10 cellular contexts compared by ENCODE assay signal in genomic region chr10:125000366-125001312, GRCh38. TPM values are rescaled to one million over a fixed set of nuclear protein-coding genes. Genes with fewer than 3 reads are reported as not detected.
DNase-seq lines count a peak whose midpoint lies in the region; ATAC-seq, FAIRE-seq and TF ChIP-seq lines count a peak whose summit lies in the region.
"Had no signal": no experiment of that assay in that cellular context is flagged by ENCODE, and none has a peak within 500 bp of the region (broad histone marks: within the 10 kb centered on the region; RNA-seq: fewer than 3 reads in every experiment).

No MANE protein-coding gene starts in this region.

- TF ChIP-seq EP300 in HepG2 (IDR thresholded peaks at IDR 0.05; ENCODE audit: low read depth in 2 of 2, low read length in 2 of 2) (no peak), HepG2 (CRISPR knock-in tag; IDR thresholded peaks at IDR 0.05; ENCODE audit: borderline replicate concordance) (no peak)

- peaks cover 18% of the 10 kb centered on the region for H3K4me1 ChIP-seq in HepG2 (ENCODE audit: insufficient read depth, low read length)
- H3K4me1 ChIP-seq in thoracic aorta (ENCODE audit: control insufficient read depth in 1 of 2, low read depth in 2 of 2) = peaks cover 40 to 59% of the 10 kb centered on the region in 2 donors

- H2AFZ ChIP-seq in HepG2 (ENCODE audit: low read length) = no peak overlapping the region

- no peaks in the 10 kb centered on the region for H3K9me3 Mint-ChIP-seq in activated CD8-positive, alpha-beta T cell treated with anti-CD3 and anti-CD28 coated beads for 36 hours
- no peaks in the 10 kb centered on the region for H3K9me3 Mint-ChIP-seq in activated CD8-positive, alpha-beta T cell treated with anti-CD3 and anti-CD28 coated beads, Interleukin-2, amount 10 ng/mL, durations not matched to agents 7 days and 5 days (ENCODE audit: insufficient read depth)
- H3K9me3 Mint-ChIP-seq in chondrocyte (ENCODE audit: low read depth) = no peaks in the 10 kb centered on the region

- 28% methylated on average over 13 of the region's 35 CpGs for WGBS in HepG2 (ENCODE audit: low lambda C conversion rate)

- POLR2A ChIA-PET in activated CD8-positive, alpha-beta T cell treated with anti-CD3 and anti-CD28 coated beads for 36 hours (lab: Charles Lee) = interaction anchor here (1.2 kb wide), 1 partner anchor 91 kb away, joined by 4 read pairs; no protein-coding TSS in a partner anchor
- POLR2A ChIA-PET in activated CD8-positive, alpha-beta T cell treated with anti-CD3 and anti-CD28 coated beads, Interleukin-2, amount 10 ng/mL, durations not matched to agents 7 days and 5 days (lab: Charles Lee) = no interaction called here
- POLR2A ChIA-PET in HepG2 (lab: Yijun Ruan, JAX) = no interaction called here

- peak; percentile 34 for ATAC-seq in activated CD8-positive, alpha-beta T cell treated with anti-CD3 and anti-CD28 coated beads for 36 hours
- ATAC-seq in activated CD8-positive, alpha-beta T cell treated with anti-CD3 and anti-CD28 coated beads, Interleukin-2, amount 10 ng/mL, durations not matched to agents 7 days and 5 days = no peak
- ATAC-seq in HepG2 = peak; percentile 47
- no peak for ATAC-seq in thoracic aorta (ENCODE audit: insufficient number of reproducible peaks, low FRiP score, low read depth)
- ATAC-seq in HG02571 (IDR thresholded peaks at IDR 0.05; ENCODE audit: unreplicated experiment) = no peak
- ATAC-seq in HG03159 (IDR thresholded peaks at IDR 0.05; ENCODE audit: unreplicated experiment) = no peak

- TF ChIP-seq RAD21 in HepG2 (CRISPR knock-in tag; IDR thresholded peaks at IDR 0.05) = no peak

- H3K4me3 ChIP-seq in HepG2 (replicated peaks in 1 of 3; ENCODE audit: insufficient read depth in 1 of 3, low read depth in 2 of 3, low read length in 3 of 3) (peak overlapping the region in 1 of 3 experiments; percentile 3; a peak in 1 of 6 replicates), thoracic aorta (peak overlapping the region; percentile 60)

- in situ Hi-C loops in HepG2 (cut with HindIII; ENCODE audit: extremely low pct_ligation_motif_present, low pct_unique_long_range_greater_than_20kb) = no loop called here

- no peaks in the 10 kb centered on the region for H4K20me1 ChIP-seq in HepG2 (ENCODE audit: insufficient read depth, low read length)

- H3K27ac ChIP-seq in HepG2 (ENCODE audit: extremely low read length, insufficient read depth, low read length) (no peak overlapping the region), thoracic aorta (peak overlapping the region; percentile 68 to 92)

- peak overlapping the region; percentile 43 for H3K4me2 ChIP-seq in HepG2 (ENCODE audit: low read depth, low read length)

- H3K36me3 Mint-ChIP-seq in activated CD8-positive, alpha-beta T cell treated with anti-CD3 and anti-CD28 coated beads for 36 hours (ENCODE audit: low read depth) = no peaks in the 10 kb centered on the region
- no peaks in the 10 kb centered on the region for H3K36me3 Mint-ChIP-seq in activated CD8-positive, alpha-beta T cell treated with anti-CD3 and anti-CD28 coated beads, Interleukin-2, amount 10 ng/mL, durations not matched to agents 7 days and 5 days (ENCODE audit: low read depth)
- peaks cover 14% of the 10 kb centered on the region for H3K36me3 Mint-ChIP-seq in chondrocyte (ENCODE audit: low read depth)

- no peak for TF ChIP-seq CTCF in activated CD8-positive, alpha-beta T cell treated with anti-CD3 and anti-CD28 coated beads for 36 hours (IDR thresholded peaks at IDR 0.05)
- TF ChIP-seq CTCF in chondrocyte (IDR thresholded peaks at IDR 0.05) (peak; percentile 51), HepG2 (CRISPR knock-in tag; IDR thresholded peaks at IDR 0.05) (peak; percentile 35), thoracic aorta (IDR thresholded peaks at IDR 0.05) (no peak)

- no peak overlapping the region for H3K9ac ChIP-seq in HepG2 (ENCODE audit: insufficient read depth, low read depth, low read length)

- BruUV-seq in HepG2 (replicated peaks; lab: Mats Ljungman, UMichigan) = no TSS peak

- H3K27ac Mint-ChIP-seq in activated CD8-positive, alpha-beta T cell treated with anti-CD3 and anti-CD28 coated beads for 36 hours = no peak overlapping the region
- no peak overlapping the region for H3K27ac Mint-ChIP-seq in activated CD8-positive, alpha-beta T cell treated with anti-CD3 and anti-CD28 coated beads, Interleukin-2, amount 10 ng/mL, durations not matched to agents 7 days and 5 days
- H3K27ac Mint-ChIP-seq in chondrocyte (ENCODE audit: unreplicated experiment) = peak overlapping the region; percentile 97
- H3K27ac Mint-ChIP-seq: B cell had no signal

- H3K9me3 ChIP-seq in HepG2 (ENCODE audit: low read length) (no peaks in the 10 kb centered on the region), thoracic aorta (no peaks in the 10 kb centered on the region)

- DNase-seq in activated CD8-positive, alpha-beta T cell treated with anti-CD3 and anti-CD28 coated beads for 36 hours = no peak
- DNase-seq in activated CD8-positive, alpha-beta T cell treated with anti-CD3 and anti-CD28 coated beads, Interleukin-2, amount 10 ng/mL, durations not matched to agents 7 days and 5 days = no peak
- DNase-seq in chondrocyte (ENCODE audit: low spot score) (peak; percentile 88), HepG2 (ENCODE audit: low spot score) (no peak), thoracic aorta (ENCODE audit: low spot score) (no peak), NCI-H146 treated with DMSO at 0.1 percent for 48 hours (lab: John Stamatoyannopoulos, UW; ENCODE audit: unreplicated experiment) (no peak)
- DNase-seq: cortex of kidney had no signal

- H3K4me1 Mint-ChIP-seq in activated CD8-positive, alpha-beta T cell treated with anti-CD3 and anti-CD28 coated beads for 36 hours (ENCODE audit: low read depth) = no peaks in the 10 kb centered on the region
- H3K4me1 Mint-ChIP-seq in activated CD8-positive, alpha-beta T cell treated with anti-CD3 and anti-CD28 coated beads, Interleukin-2, amount 10 ng/mL, durations not matched to agents 7 days and 5 days (ENCODE audit: low read depth) = peaks cover 2% of the 10 kb centered on the region
- H3K4me1 Mint-ChIP-seq in chondrocyte (ENCODE audit: low read depth) = peaks cover 55% of the 10 kb centered on the region
- H3K4me1 Mint-ChIP-seq: B cell had no signal

- TF ChIP-seq POLR2A in HepG2 (IDR thresholded peaks at IDR 0.05; ENCODE audit: insufficient read depth in 1 of 2, low read depth in 2 of 2, low read length in 2 of 2) = no peak

- no peaks in the 10 kb centered on the region for H3K27me3 Mint-ChIP-seq in activated CD8-positive, alpha-beta T cell treated with anti-CD3 and anti-CD28 coated beads for 36 hours
- no peaks in the 10 kb centered on the region for H3K27me3 Mint-ChIP-seq in activated CD8-positive, alpha-beta T cell treated with anti-CD3 and anti-CD28 coated beads, Interleukin-2, amount 10 ng/mL, durations not matched to agents 7 days and 5 days (ENCODE audit: low read depth)
- no peaks in the 10 kb centered on the region for H3K27me3 Mint-ChIP-seq in chondrocyte (ENCODE audit: low read depth)
- H3K27me3 Mint-ChIP-seq: B cell had no signal

- intact Hi-C loops in activated CD8-positive, alpha-beta T cell treated with anti-CD3 and anti-CD28 coated beads for 36 hours (cut with micrococcal nuclease) = no loop called here
- intact Hi-C loops in HepG2 (cut with micrococcal nuclease; ENCODE audit: unreplicated experiment) = loop anchor here (5.0 kb wide), 1 partner anchor 62 kb away; no protein-coding TSS in a partner anchor

- no peak for FAIRE-seq in HepG2 (lab: Jason Lieb, UNC)

- H3K27me3 ChIP-seq in HepG2 (ENCODE audit: control insufficient read depth in 1 of 2, insufficient read depth in 2 of 2, low read length in 2 of 2) = peaks cover 16 to 78% of the 10 kb centered on the region in 2 experiments; a peak in 4 of 5 replicates
- H3K27me3 ChIP-seq in thoracic aorta (replicated peaks; ENCODE audit: insufficient read depth) = no peaks in the 10 kb centered on the region

- no peak overlapping the region for H3K4me3 Mint-ChIP-seq in activated CD8-positive, alpha-beta T cell treated with anti-CD3 and anti-CD28 coated beads for 36 hours
- no peak overlapping the region for H3K4me3 Mint-ChIP-seq in activated CD8-positive, alpha-beta T cell treated with anti-CD3 and anti-CD28 coated beads, Interleukin-2, amount 10 ng/mL, durations not matched to agents 7 days and 5 days
- peak overlapping the region; percentile 57 for H3K4me3 Mint-ChIP-seq in chondrocyte (ENCODE audit: unreplicated experiment)
- H3K4me3 Mint-ChIP-seq: B cell had no signal

- no peaks in the 10 kb centered on the region for H3K79me2 ChIP-seq in HepG2 (ENCODE audit: insufficient read depth, low read length)

- H3K36me3 ChIP-seq in HepG2 (replicated peaks in 1 of 2; ENCODE audit: control insufficient read depth in 1 of 2, insufficient read depth in 2 of 2, low read length in 2 of 2) = no peaks in the 10 kb centered on the region
- peaks cover 25% of the 10 kb centered on the region for H3K36me3 ChIP-seq in thoracic aorta

- CTCF ChIA-PET in activated CD8-positive, alpha-beta T cell treated with anti-CD3 and anti-CD28 coated beads for 36 hours (lab: Charles Lee) = no interaction called here
- CTCF ChIA-PET in activated CD8-positive, alpha-beta T cell treated with anti-CD3 and anti-CD28 coated beads, Interleukin-2, amount 10 ng/mL, durations not matched to agents 7 days and 5 days (lab: Charles Lee) = interaction anchor here (1.2 kb wide), 1 partner anchor 9 kb away, joined by 4 read pairs; no protein-coding TSS in a partner anchor
- CTCF ChIA-PET in HepG2 (lab: Yijun Ruan, JAX; ENCODE audit: low intra/inter-chr PET ratio, low total read pairs) = interaction anchor here (1.1 kb wide), 1 partner anchor 60 kb away, joined by 3 read pairs; no protein-coding TSS in a partner anchor

RNA-seq across cellular contexts. Expression of gene ZRANB1, which starts 58.7 kb away (rescaled TPM):
- total RNA-seq in activated CD8-positive, alpha-beta T cell treated with anti-CD3 and anti-CD28 coated beads for 36 hours = 10 to 100 TPM in 1 of 2 experiments, 1 to 10 TPM in 1; 9.5 to 10.1 TPM
- total RNA-seq in activated CD8-positive, alpha-beta T cell treated with anti-CD3 and anti-CD28 coated beads, Interleukin-2, amount 10 ng/mL, durations not matched to agents 7 days and 5 days = 10 to 100 TPM; 10.7 to 11.2 TPM
- total RNA-seq in chondrocyte (21.6 to 24.7 TPM (median 23.6 TPM) in 3 replicates), HepG2 (2016; rRNA removed; fragmentation: Illumina TruSeq; extraction: Trizol) (19.6 and 20.7 TPM in 2 replicates), thoracic aorta (10 to 100 TPM; 30.1 to 30.9 TPM)
- 38.1 and 44.9 TPM in 2 replicates for total RNA-seq in HepG2 (2016; cell fraction: cytosol; rRNA removed; fragmentation: Illumina TruSeq; extraction: Trizol; ENCODE audit: low read depth)
- total RNA-seq in HepG2 (2016; cell fraction: insoluble cytoplasmic fraction; rRNA removed; fragmentation: Illumina TruSeq; extraction: Trizol) = 19.4 and 21.1 TPM in 2 replicates
- 26.2 and 28.8 TPM in 2 replicates for total RNA-seq in HepG2 (2016; cell fraction: membrane; rRNA removed; fragmentation: Illumina TruSeq; extraction: Trizol)
- total RNA-seq in HepG2 (2016; cell fraction: nucleus; rRNA removed; fragmentation: Illumina TruSeq; extraction: Trizol) = 22.1 and 22.3 TPM in 2 replicates
- polyA plus RNA-seq in HepG2 (2011; rRNA removed) = 9.6 and 10.3 TPM in 2 replicates
- polyA plus RNA-seq in HepG2 (2011; cell fraction: cytosol; rRNA removed) = 5.2 and 8.8 TPM in 2 replicates
- polyA plus RNA-seq in HepG2 (2011; cell fraction: nucleus; rRNA removed) = 4.3 and 5.7 TPM in 2 replicates
- polyA plus RNA-seq in HepG2 (2012) = 13.8 and 15.9 TPM in 2 replicates
- polyA plus RNA-seq in HepG2 (2016; cell fraction: cytosol; fragmentation: Illumina TruSeq; extraction: Trizol; ENCODE audit: low read depth) = 2.2 and 2.6 TPM in 2 replicates
- polyA plus RNA-seq in HepG2 (2016; cell fraction: insoluble cytoplasmic fraction; fragmentation: Illumina TruSeq; extraction: Trizol; ENCODE audit: low read depth) = 15.8 and 16.5 TPM in 2 replicates
- 7.6 and 8.4 TPM in 2 replicates for polyA plus RNA-seq in HepG2 (2016; cell fraction: membrane; fragmentation: Illumina TruSeq; extraction: Trizol; ENCODE audit: low read depth)
- 18.8 and 21.5 TPM in 2 replicates for polyA plus RNA-seq in HepG2 (2016; cell fraction: nucleus; fragmentation: Illumina TruSeq; extraction: Trizol; ENCODE audit: insufficient read depth, low read depth)
- polyA minus RNA-seq in HepG2 (2011; rRNA and poly(A)+ RNA removed; ENCODE audit: low replicate concordance) = 14.9 and 19.7 TPM in 2 replicates
- polyA minus RNA-seq in HepG2 (2011; cell fraction: cytosol; rRNA and poly(A)+ RNA removed) = 15.5 and 21.6 TPM in 2 replicates
- 30.3 and 31.8 TPM in 2 replicates for polyA minus RNA-seq in HepG2 (2011; cell fraction: nucleus; rRNA and poly(A)+ RNA removed)

Comparison
In these comparisons a context has a peak if more than half of its experiments do, and no peak if none do; other contexts are left out.
1. ATAC-seq: peak in activated CD8-positive, alpha-beta T cell treated with anti-CD3 and anti-CD28 coated beads for 36 hours (single experiment) and HepG2 (single experiment); none in activated CD8-positive, alpha-beta T cell treated with anti-CD3 and anti-CD28 coated beads, Interleukin-2, amount 10 ng/mL, durations not matched to agents 7 days and 5 days (single experiment), thoracic aorta (single experiment), HG02571 (single experiment) and HG03159 (single experiment).
2. CTCF ChIP-seq: peak in chondrocyte (single experiment) and HepG2 (single experiment); none in activated CD8-positive, alpha-beta T cell treated with anti-CD3 and anti-CD28 coated beads for 36 hours (single experiment) and thoracic aorta (single experiment).